Comparison of ENCODE assay signal across 34 cellular contexts in genomic region chr20:52207020-52207810, GRCh38.
"Had no signal": no experiment of that assay in that cellular context is flagged by ENCODE, and none has a peak within 500 bp of the region (broad histone marks: within the 10 kb centered on the region; RNA-seq: fewer than 3 reads in every experiment).

No MANE protein-coding gene starts in this region.

- H3K27me3 ChIP-seq: Peyer's patch had no signal

- H3K9me3 ChIP-seq: Peyer's patch had no signal

- DNase-seq: activated B cell treated with CpG ODN at 0.5 μM for 24 hours; activated CD4-positive, alpha-beta memory T cell treated with anti-CD3 and anti-CD28 coated beads for 36 hours; activated CD4-positive, alpha-beta T cell treated with anti-CD3 and anti-CD28 coated beads for 4 hours; activated CD4-positive, alpha-beta T cell treated with anti-CD3 and anti-CD28 coated beads, Interleukin-2, amount 50 U/mL, for 1 hour; activated CD4-positive, CD25-positive, alpha-beta regulatory T cell treated with anti-CD3 and anti-CD28 coated beads, Interleukin-2, amount 50 U/mL, for 72 hours; activated CD8-positive, alpha-beta memory T cell treated with anti-CD3 and anti-CD28 coated beads, Interleukin-2, amount 50 U/mL, for 48 hours; activated effector memory CD4-positive, alpha-beta T cell treated with Interleukin-2 at 50 U/mL for 16 hours; activated naive CD4-positive, alpha-beta T cell treated with anti-CD3 and anti-CD28 coated beads, Interleukin-2, amount 10 ng/mL, durations not matched to agents 7 days and 5 days; activated naive CD8-positive, alpha-beta T cell treated with anti-CD3 and anti-CD28 coated beads, Interleukin-2, amount 50 U/mL, for 24 hours; activated T-cell treated with anti-CD3 and anti-CD28 coated beads, Interleukin-2, amount 50 U/mL, for 48 hours; anterior cingulate cortex; central memory CD4-positive, alpha-beta T cell; KG1; MM.1S; MV-4-11; NCI-H1105; NCI-H1417 treated with DMSO at 0.1 percent for 48 hours; NCI-H1930; NCI-H2081 treated with DMSO at 0.1 percent for 48 hours; NCI-H345; NCI-H524 treated with DMSO at 0.1 percent for 48 hours; NCI-H748 treated with DMSO at 0.1 percent for 48 hours; NK-92 treated with Interleukin-12 subunit alpha and Interleukin-12 subunit beta, amount 100 ng/mL, for 24 hours; PC-3; Peyer's patch; Right ventricle myocardium superior; SW 1271; T-helper 1 cell; T-helper 2 cell; T-helper 9 cell had no signal

- H3K4me1 ChIP-seq: Peyer's patch had no signal

- H3K27ac Mint-ChIP-seq: activated B cell treated with CpG ODN at 0.5 μM for 24 hours; activated CD4-positive, alpha-beta memory T cell treated with anti-CD3 and anti-CD28 coated beads for 36 hours; activated naive CD4-positive, alpha-beta T cell treated with anti-CD3 and anti-CD28 coated beads, Interleukin-2, amount 10 ng/mL, durations not matched to agents 7 days and 5 days; activated naive CD8-positive, alpha-beta T cell; activated naive CD8-positive, alpha-beta T cell treated with anti-CD3 and anti-CD28 coated beads, Interleukin-2, amount 50 U/mL, for 24 hours; brain had no signal

- H3K27ac ChIP-seq: Peyer's patch, RWPE1, VCaP had no signal

- H3K9me3 Mint-ChIP-seq: activated naive CD4-positive, alpha-beta T cell treated with anti-CD3 and anti-CD28 coated beads, Interleukin-2, amount 10 ng/mL, durations not matched to agents 7 days and 5 days had no signal

- H3K4me3 ChIP-seq: Peyer's patch had no signal

- H3K36me3 Mint-ChIP-seq: activated naive CD4-positive, alpha-beta T cell treated with anti-CD3 and anti-CD28 coated beads, Interleukin-2, amount 10 ng/mL, durations not matched to agents 7 days and 5 days; activated naive CD8-positive, alpha-beta T cell; brain had no signal

- H3K4me1 Mint-ChIP-seq: activated B cell treated with CpG ODN at 0.5 μM for 24 hours; activated naive CD4-positive, alpha-beta T cell treated with anti-CD3 and anti-CD28 coated beads, Interleukin-2, amount 10 ng/mL, durations not matched to agents 7 days and 5 days; activated naive CD8-positive, alpha-beta T cell treated with anti-CD3 and anti-CD28 coated beads, Interleukin-2, amount 50 U/mL, for 24 hours; brain had no signal

- H3K36me3 ChIP-seq: Peyer's patch had no signal

- H3K4me3 Mint-ChIP-seq: activated B cell treated with CpG ODN at 0.5 μM for 24 hours; activated CD4-positive, alpha-beta memory T cell treated with anti-CD3 and anti-CD28 coated beads for 36 hours; activated naive CD4-positive, alpha-beta T cell treated with anti-CD3 and anti-CD28 coated beads, Interleukin-2, amount 10 ng/mL, durations not matched to agents 7 days and 5 days; activated naive CD8-positive, alpha-beta T cell; activated naive CD8-positive, alpha-beta T cell treated with anti-CD3 and anti-CD28 coated beads, Interleukin-2, amount 50 U/mL, for 24 hours; brain had no signal

- ATAC-seq: activated naive CD8-positive, alpha-beta T cell treated with anti-CD3 and anti-CD28 coated beads, Interleukin-2, amount 50 U/mL, for 24 hours had no signal
